In the genomic region with DNA sequence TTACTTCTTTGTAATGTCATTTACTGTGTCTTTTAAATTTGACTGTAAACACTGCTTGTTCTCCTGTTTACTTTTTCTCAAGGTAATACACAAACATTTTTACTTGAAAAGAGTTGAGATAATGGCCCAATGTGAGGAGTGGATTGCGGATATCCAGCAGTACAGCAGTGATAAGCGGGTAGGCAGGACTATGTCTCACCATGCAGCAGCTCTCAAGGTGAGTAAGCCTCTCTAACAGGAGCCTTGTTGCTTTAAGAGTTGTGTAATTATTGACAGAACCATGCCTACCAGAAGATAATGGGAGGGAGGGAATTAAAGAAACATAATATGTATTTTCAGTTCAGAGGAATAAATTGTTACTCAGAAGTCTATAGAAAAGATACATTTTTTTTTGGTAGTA, we compare ENCODE assay signal across 14 cellular contexts. TPM values are rescaled to one million over a fixed set of nuclear protein-coding genes. Genes with fewer than 3 reads are reported as not detected.
DNase-seq lines count a peak whose midpoint lies in the region; ATAC-seq and TF ChIP-seq lines count a peak whose summit lies in the region.
"Had no signal": no experiment of that assay in that cellular context is flagged by ENCODE, and none has a peak within 500 bp of the region (broad histone marks: within the 10 kb centered on the region; RNA-seq: fewer than 3 reads in every experiment).

No MANE protein-coding gene starts in this region.

- peaks cover 0 to 43% (median 16%) of the 10 kb centered on the region in 4 donors for H3K36me3 ChIP-seq in right lobe of liver
- H3K36me3 ChIP-seq in stomach: peaks cover 10 to 93% (median 90%) of the 10 kb centered on the region in 4 donors

- no peak for TF ChIP-seq EP300 in stomach (IDR thresholded peaks at IDR 0.05)

- H3K9me3 ChIP-seq in right lobe of liver (no peaks in the 10 kb centered on the region), stomach (no peaks in the 10 kb centered on the region)
- H3K9me3 ChIP-seq: Peyer's patch had no signal

- peak in 3 of 4 donors; percentile 45 to 70 (median 58) for ATAC-seq in right lobe of liver

- H3K4me3 ChIP-seq in epithelial cell of esophagus (ENCODE audit: low read length) (no peak overlapping the region), right lobe of liver (no peak overlapping the region), stomach (no peak overlapping the region)
- H3K4me3 ChIP-seq: Peyer's patch had no signal

- H3K27me3 ChIP-seq in right lobe of liver (no peaks in the 10 kb centered on the region), stomach (no peaks in the 10 kb centered on the region)
- H3K27me3 ChIP-seq: Peyer's patch had no signal

- TF ChIP-seq POLR2A in right lobe of liver (IDR thresholded peaks at IDR 0.05) (no peak), stomach (IDR thresholded peaks at IDR 0.05) (no peak)

- TF ChIP-seq CTCF in epithelial cell of esophagus (IDR thresholded peaks at IDR 0.05; ENCODE audit: insufficient read depth, low read depth, low read length, missing control alignments) (no peak), right lobe of liver (IDR thresholded peaks at IDR 0.05) (no peak), stomach (IDR thresholded peaks at IDR 0.05) (no peak)

- H3K4me1 ChIP-seq in right lobe of liver (no peaks in the 10 kb centered on the region), stomach (peaks cover 0 to 12% (median 8%) of the 10 kb centered on the region in 4 donors)
- H3K4me1 ChIP-seq: Peyer's patch had no signal

- 93% methylated on average over 2 of the region's 2 CpGs for whole genome bisulfite sequencing in right lobe of liver (ENCODE audit: insufficient coverage, low coverage, low lambda C conversion rate, missing lambda C conversion rate)
- 36 to 58% (median 54%) methylated on average over 2 of the region's 2 CpGs for WGBS in stomach, 5 donors

- intact Hi-C loops in right lobe of liver (cut with DNase I): no loop called here
- intact Hi-C loops in stomach (cut with DNase I; ENCODE audit: low total_unique reads): no loop called here

- DNase-seq in HK-2 (ENCODE audit: unreplicated experiment): peak; percentile 23
- DNase-seq in epithelial cell of esophagus (ENCODE audit: low read depth): peak; percentile 52
- DNase-seq in right lobe of liver: no peak
- DNase-seq in stomach: no peak
- no peak for DNase-seq in SHP77 (lab: John Stamatoyannopoulos, UW)
- no peak for DNase-seq in medulla oblongata (ENCODE audit: extremely low spot score)
- no peak for DNase-seq in iPS-NIHi11 (ENCODE audit: low spot score)
- DNase-seq: CD8-positive, alpha-beta memory T cell; HFFc6; NCI-H1417; NCI-H2081; NCI-H510A treated with DMSO at 0.1 percent for 48 hours; Peyer's patch; Right ventricle myocardium superior had no signal

- no peak overlapping the region for H3K27ac ChIP-seq in right lobe of liver
- peak overlapping the region in 4 of 5 donors; percentile 16 to 64 (median 37) for H3K27ac ChIP-seq in stomach
- H3K27ac ChIP-seq: Peyer's patch had no signal

RNA-seq across cellular contexts. Expression of gene TTC27, which starts 16.5 kb away (rescaled TPM):
- total RNA-seq in right lobe of liver: 1 to 10 TPM; 6.8 to 9.5 (median 7.3) TPM
- total RNA-seq in stomach: 10 to 100 TPM in 1 of 5 donors, 1 to 10 TPM in 4; 3.8 to 22.2 (median 5.8) TPM
- polyA plus RNA-seq in stomach: 1 to 10 TPM; 5.8 to 7.9 (median 6.7) TPM

Comparison
In these comparisons a context has a peak if more than half of its experiments do, and no peak if none do; other contexts are left out.
1. DNase-seq: peak in HK-2 (single experiment) and epithelial cell of esophagus (single experiment); none in right lobe of liver (0 of 3), stomach (single experiment), SHP77 (0 of 2), medulla oblongata (single experiment) and iPS-NIHi11 (single experiment).
2. H3K27ac ChIP-seq: peak in stomach (4 of 5); none in right lobe of liver (0 of 3).